8 cellular contexts compared by ENCODE assay signal in the genomic region with DNA sequence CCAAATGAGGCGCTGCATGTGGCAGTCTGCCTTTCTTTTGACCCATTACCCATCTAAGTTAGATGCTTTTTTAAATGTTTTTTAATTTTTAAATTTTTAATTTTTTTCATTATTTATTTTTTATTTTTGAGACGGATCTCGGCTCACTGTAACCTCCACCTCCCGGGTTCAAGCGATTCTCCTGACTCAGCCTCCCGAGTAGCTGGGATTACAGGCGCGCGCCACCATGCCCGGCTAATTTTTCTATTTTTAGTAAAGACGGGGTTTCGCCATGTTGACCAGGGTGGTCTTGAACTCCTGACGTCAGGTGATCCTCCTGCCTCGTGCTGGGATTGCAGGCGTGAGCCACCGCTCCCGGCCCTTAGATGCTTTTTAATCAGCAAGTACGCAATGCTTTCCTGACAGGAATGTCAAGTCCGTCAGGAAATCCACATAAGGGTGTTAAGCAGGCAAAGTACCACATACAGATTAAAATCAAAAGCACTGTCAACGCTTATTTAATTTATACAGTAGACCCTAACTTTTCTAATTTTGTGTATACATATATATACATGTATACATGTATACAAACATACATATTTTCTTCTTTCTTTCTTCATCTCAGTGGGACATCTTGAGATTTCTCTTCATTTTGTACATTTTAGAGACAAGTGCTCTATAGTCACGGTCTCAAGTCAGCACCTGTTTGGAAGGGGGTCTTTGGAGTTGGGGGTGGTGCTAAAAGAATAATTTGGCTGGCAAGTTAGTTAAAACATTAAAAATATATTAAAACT. TPM values are rescaled to one million over a fixed set of nuclear protein-coding genes. Genes with fewer than 3 reads are reported as not detected.
DNase-seq lines count a peak whose midpoint lies in the region; ATAC-seq, FAIRE-seq and TF ChIP-seq lines count a peak whose summit lies in the region.

No MANE protein-coding gene starts in this region.

- peak overlapping the region; percentile 73 for H3K4me2 ChIP-seq in endothelial cell of umbilical vein (ENCODE audit: insufficient read depth, low read length)

- no peak overlapping the region for H3K9ac ChIP-seq in endothelial cell of umbilical vein (replicated peaks; ENCODE audit: extremely low read depth, insufficient read depth, low read length)

- H3K27ac Mint-ChIP-seq in activated CD4-positive, alpha-beta T cell treated with anti-CD3 and anti-CD28 coated beads, Interleukin-2, amount 10 ng/mL, durations not matched to agents 7 days and 5 days = peak overlapping the region; percentile 98
- H3K27ac Mint-ChIP-seq in naive B cell = peak overlapping the region; percentile 97 to 100 (median 100)

- H3K4me3 Mint-ChIP-seq in activated CD4-positive, alpha-beta T cell treated with anti-CD3 and anti-CD28 coated beads, Interleukin-2, amount 10 ng/mL, durations not matched to agents 7 days and 5 days = peak overlapping the region; percentile 77
- H3K4me3 Mint-ChIP-seq in naive B cell = peak overlapping the region; percentile 94 to 100 (median 96)

- H2AFZ ChIP-seq in endothelial cell of umbilical vein (ENCODE audit: low read depth, low read length) = no peak overlapping the region

- no peak for TF ChIP-seq POLR2A in endothelial cell of umbilical vein (IDR thresholded peaks at IDR 0.05; ENCODE audit: low read depth, low read length)

- H3K9me3 ChIP-seq in endothelial cell of umbilical vein (replicated peaks; ENCODE audit: control insufficient read depth, insufficient read depth, low read length) (no peaks in the 10 kb centered on the region), tibial artery (no peaks in the 10 kb centered on the region)

- H3K79me2 ChIP-seq in endothelial cell of umbilical vein (ENCODE audit: control insufficient read depth, insufficient read depth, low read length) = peaks cover 3% of the 10 kb centered on the region

- H3K27ac ChIP-seq in endothelial cell of umbilical vein (ENCODE audit: insufficient read depth, low read depth, low read length) = no peak overlapping the region
- H3K27ac ChIP-seq in tibial artery = peak overlapping the region; percentile 92 to 94

- peak; percentile 2 for DNase-seq in NCI-H2227 treated with DMSO at 0.1 percent for 48 hours (lab: John Stamatoyannopoulos, UW)
- DNase-seq in activated CD4-positive, alpha-beta T cell treated with anti-CD3 and anti-CD28 coated beads, Interleukin-2, amount 10 ng/mL, durations not matched to agents 7 days and 5 days = peak; percentile 28
- DNase-seq in endothelial cell of umbilical vein (ENCODE audit: low read depth, low spot score) = peak; percentile 69
- DNase-seq in naive B cell = peak; percentile 38
- peak; percentile 41 to 70 for DNase-seq in tibial artery
- DNase-seq in 8988T = no peak
- no peak for DNase-seq in GM19238 (ENCODE audit: insufficient read length, low spot score)

- peak; percentile 56 for FAIRE-seq in endothelial cell of umbilical vein (lab: Jason Lieb, UNC)

- POLR2A ChIA-PET in activated CD4-positive, alpha-beta T cell treated with anti-CD3 and anti-CD28 coated beads, Interleukin-2, amount 10 ng/mL, durations not matched to agents 7 days and 5 days (lab: Charles Lee) = interaction anchor here (1.0 kb wide), 1 partner anchor 52 kb away, joined by 3 read pairs; no protein-coding TSS in a partner anchor
- POLR2A ChIA-PET in endothelial cell of umbilical vein (lab: Charles Lee) = interaction anchor here (0.7 to 0.9 kb wide), 2 partner anchors 44 to 572 kb away, joined by 3 read pairs; no protein-coding TSS in a partner anchor

- H3K27me3 ChIP-seq in endothelial cell of umbilical vein (ENCODE audit: control insufficient read depth in 2 of 2, insufficient read depth in 2 of 2, low read length in 2 of 2) (no peaks in the 10 kb centered on the region), tibial artery (no peaks in the 10 kb centered on the region)

- ATAC-seq in naive B cell (ENCODE audit: low read depth in 2 of 2) = peak; percentile 9 to 10

- BruUV-seq in endothelial cell of umbilical vein (replicated peaks; lab: Mats Ljungman, UMichigan) = no TSS peak

- intact Hi-C loops in endothelial cell of umbilical vein (cut with micrococcal nuclease) = loop anchor here (1.0 to 10.0 kb wide), 9 partner anchors 114 to 656 kb away; a partner anchor contains a TSS
- intact Hi-C loops in tibial artery (cut with DNase I; ENCODE audit: low total_unique reads) = loop anchor here (2.0 to 10.0 kb wide), 2 partner anchors 69 to 421 kb away; a partner anchor contains a TSS

- H3K9me1 ChIP-seq in endothelial cell of umbilical vein (replicated peaks; ENCODE audit: control insufficient read depth, extremely low read depth, insufficient read depth, low read length) = no peaks in the 10 kb centered on the region

- no peaks in the 10 kb centered on the region for H4K20me1 ChIP-seq in endothelial cell of umbilical vein (replicated peaks; ENCODE audit: control insufficient read depth, extremely low read depth, insufficient read depth, low read length)

- no peaks in the 10 kb centered on the region for H3K36me3 ChIP-seq in endothelial cell of umbilical vein (ENCODE audit: control insufficient read depth in 2 of 2, extremely low read depth in 1 of 2, insufficient read depth in 2 of 2, low read length in 2 of 2)
- no peaks in the 10 kb centered on the region for H3K36me3 ChIP-seq in tibial artery

- CTCF ChIA-PET in activated CD4-positive, alpha-beta T cell treated with anti-CD3 and anti-CD28 coated beads, Interleukin-2, amount 10 ng/mL, durations not matched to agents 7 days and 5 days (lab: Charles Lee) = interaction anchor here (0.6 to 2.5 kb wide), 10 partner anchors 10 to 88 kb away, joined by 3 to 19 read pairs (median 3); a partner anchor contains a TSS
- CTCF ChIA-PET in endothelial cell of umbilical vein (lab: Charles Lee) = interaction anchor here (0.6 to 4.1 kb wide), 25 partner anchors 10 to 589 kb away, joined by 3 to 49 read pairs (median 6); a partner anchor contains a TSS

- H3K9me3 Mint-ChIP-seq in activated CD4-positive, alpha-beta T cell treated with anti-CD3 and anti-CD28 coated beads, Interleukin-2, amount 10 ng/mL, durations not matched to agents 7 days and 5 days = no peaks in the 10 kb centered on the region
- peaks cover 0 to 7% (median 0%) of the 10 kb centered on the region in 7 donors for H3K9me3 Mint-ChIP-seq in naive B cell

- H3K4me1 ChIP-seq in endothelial cell of umbilical vein (ENCODE audit: control insufficient read depth, extremely low read depth, insufficient read depth, low read length) (peaks cover 13% of the 10 kb centered on the region), tibial artery (peaks cover 0 to 28% (median 16%) of the 10 kb centered on the region in 4 donors)

- dilution Hi-C loops in endothelial cell of umbilical vein (cut with MboI; ENCODE audit: extremely low pct_ligation_motif_present, low sequenced_read_pairs) = no loop called here

- peaks cover 11% of the 10 kb centered on the region for H3K27me3 Mint-ChIP-seq in activated CD4-positive, alpha-beta T cell treated with anti-CD3 and anti-CD28 coated beads, Interleukin-2, amount 10 ng/mL, durations not matched to agents 7 days and 5 days
- peaks cover 0 to 5% (median 0%) of the 10 kb centered on the region in 3 donors for H3K27me3 Mint-ChIP-seq in naive B cell

- H3K4me1 Mint-ChIP-seq in activated CD4-positive, alpha-beta T cell treated with anti-CD3 and anti-CD28 coated beads, Interleukin-2, amount 10 ng/mL, durations not matched to agents 7 days and 5 days = peaks cover 30% of the 10 kb centered on the region
- peaks cover 23 to 31% (median 31%) of the 10 kb centered on the region in 3 donors for H3K4me1 Mint-ChIP-seq in naive B cell

- H3K36me3 Mint-ChIP-seq in activated CD4-positive, alpha-beta T cell treated with anti-CD3 and anti-CD28 coated beads, Interleukin-2, amount 10 ng/mL, durations not matched to agents 7 days and 5 days (ENCODE audit: low read depth) = peaks cover 2% of the 10 kb centered on the region
- no peaks in the 10 kb centered on the region for H3K36me3 Mint-ChIP-seq in naive B cell

- TF ChIP-seq CTCF in GM12875 (IDR thresholded peaks at IDR 0.05; ENCODE audit: borderline replicate concordance, insufficient read depth, low read depth, low read length) = no peak
- no peak for TF ChIP-seq CTCF in endothelial cell of umbilical vein (IDR thresholded peaks at IDR 0.05; ENCODE audit: extremely low read depth in 1 of 2, insufficient read depth in 1 of 2, low read depth in 1 of 2, low read length in 2 of 2)
- no peak for TF ChIP-seq CTCF in tibial artery (IDR thresholded peaks at IDR 0.05)

- H3K4me3 ChIP-seq in GM12875 (ENCODE audit: low read depth, low read length) = peak overlapping the region; percentile 19
- H3K4me3 ChIP-seq in endothelial cell of umbilical vein (replicated peaks in 1 of 3; ENCODE audit: insufficient read depth in 1 of 3, low read depth in 1 of 3, low read length in 3 of 3) = peak overlapping the region in 1 of 3 experiments; percentile 19
- peak overlapping the region; percentile 68 to 69 for H3K4me3 ChIP-seq in tibial artery

TF ChIP-seq in endothelial cell of umbilical vein, 7 proteins besides CTCF, POLR2A, EP300 and RAD21:
- TF ChIP-seq FOS (IDR thresholded peaks at IDR 0.05; ENCODE audit: borderline replicate concordance, insufficient read depth, low read length) = no peak
- no peak for TF ChIP-seq POLR2AphosphoS5 (IDR thresholded peaks at IDR 0.05; ENCODE audit: insufficient read depth, low read depth, low read length)
- TF ChIP-seq, protein P1, sequence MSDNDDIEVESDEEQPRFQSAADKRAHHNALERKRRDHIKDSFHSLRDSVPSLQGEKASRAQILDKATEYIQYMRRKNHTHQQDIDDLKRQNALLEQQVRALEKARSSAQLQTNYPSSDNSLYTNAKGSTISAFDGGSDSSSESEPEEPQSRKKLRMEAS (IDR thresholded peaks at IDR 0.05; ENCODE audit: insufficient read depth, insufficient read length) = no peak
- TF ChIP-seq GATA2 (IDR thresholded peaks at IDR 0.05; ENCODE audit: insufficient read depth, insufficient read length, low read depth, low read length) = no peak
- no peak for TF ChIP-seq MYC (IDR thresholded peaks at IDR 0.05; ENCODE audit: low read depth, low read length)
- TF ChIP-seq EZH2 (IDR thresholded peaks at IDR 0.05; ENCODE audit: borderline replicate concordance, low read depth, low read length, severe bottlenecking) = no peak
- no peak for TF ChIP-seq JUN (IDR thresholded peaks at IDR 0.05; ENCODE audit: borderline replicate concordance, insufficient read depth, insufficient read length, low read depth)

RNA-seq across cellular contexts. Expression of a gene that starts 1.0 kb away (rescaled TPM):
- 1 to 10 TPM; 4.8 to 6.1 TPM for total RNA-seq in activated CD4-positive, alpha-beta T cell treated with anti-CD3 and anti-CD28 coated beads, Interleukin-2, amount 10 ng/mL, durations not matched to agents 7 days and 5 days
- 15.0 and 17.9 TPM in 2 replicates for total RNA-seq in endothelial cell of umbilical vein
- polyA plus RNA-seq in endothelial cell of umbilical vein (15.6 and 24.6 TPM in 2 replicates), naive B cell (ENCODE audit: low read depth in 6 of 6) (10 to 100 TPM in 2 of 6 donors, 1 to 10 TPM in 4; 6.7 to 16.1 (median 8.3) TPM)
- 27.1 and 27.4 TPM in 2 replicates for polyA plus RNA-seq in endothelial cell of umbilical vein (2011; cell fraction: cytosol; rRNA removed)
- polyA plus RNA-seq in endothelial cell of umbilical vein (2011; cell fraction: nucleus; rRNA removed) = 29.6 and 38.3 TPM in 2 replicates
- 24.1 and 33.0 TPM in 2 replicates for polyA plus RNA-seq in endothelial cell of umbilical vein (2012)
- 9.7 and 13.1 TPM in 2 replicates for polyA minus RNA-seq in endothelial cell of umbilical vein
- polyA minus RNA-seq in endothelial cell of umbilical vein (2011; cell fraction: cytosol; rRNA and poly(A)+ RNA removed) = not detected
- 4.4 and 8.1 TPM in 2 replicates for polyA minus RNA-seq in endothelial cell of umbilical vein (2011; cell fraction: nucleus; rRNA and poly(A)+ RNA removed)

Comparison
In these comparisons a context has a peak if more than half of its experiments do, and no peak if none do; other contexts are left out.
1. DNase-seq: peak in NCI-H2227 treated with DMSO at 0.1 percent for 48 hours (single experiment), activated CD4-positive, alpha-beta T cell treated with anti-CD3 and anti-CD28 coated beads, Interleukin-2, amount 10 ng/mL, durations not matched to agents 7 days and 5 days (single experiment), endothelial cell of umbilical vein (single experiment), naive B cell (single experiment) and tibial artery (2 of 2); none in 8988T (single experiment) and GM19238 (single experiment).